ENCODE assay signal across 1 cellular context in genomic region chr5:74257645-74258328, GRCh38.
A peak's percentile ranks its signal among the peaks of the same experiment; 100 is the strongest.
TF ChIP-seq lines count a peak whose summit lies in the region.

No MANE protein-coding gene starts in this region.

TF ChIP-seq in K562, 482 proteins besides CTCF, POLR2A, EP300 and RAD21 (continued from another document and continues in another):
- TF ChIP-seq, protein P1, sequence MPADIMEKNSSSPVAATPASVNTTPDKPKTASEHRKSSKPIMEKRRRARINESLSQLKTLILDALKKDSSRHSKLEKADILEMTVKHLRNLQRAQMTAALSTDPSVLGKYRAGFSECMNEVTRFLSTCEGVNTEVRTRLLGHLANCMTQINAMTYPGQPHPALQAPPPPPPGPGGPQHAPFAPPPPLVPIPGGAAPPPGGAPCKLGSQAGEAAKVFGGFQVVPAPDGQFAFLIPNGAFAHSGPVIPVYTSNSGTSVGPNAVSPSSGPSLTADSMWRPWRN (IDR thresholded peaks at IDR 0.05; ENCODE audit: low read depth), result peak; percentile 61; the same call in 1 of the 2 replicates
- TF ChIP-seq, protein P2, sequence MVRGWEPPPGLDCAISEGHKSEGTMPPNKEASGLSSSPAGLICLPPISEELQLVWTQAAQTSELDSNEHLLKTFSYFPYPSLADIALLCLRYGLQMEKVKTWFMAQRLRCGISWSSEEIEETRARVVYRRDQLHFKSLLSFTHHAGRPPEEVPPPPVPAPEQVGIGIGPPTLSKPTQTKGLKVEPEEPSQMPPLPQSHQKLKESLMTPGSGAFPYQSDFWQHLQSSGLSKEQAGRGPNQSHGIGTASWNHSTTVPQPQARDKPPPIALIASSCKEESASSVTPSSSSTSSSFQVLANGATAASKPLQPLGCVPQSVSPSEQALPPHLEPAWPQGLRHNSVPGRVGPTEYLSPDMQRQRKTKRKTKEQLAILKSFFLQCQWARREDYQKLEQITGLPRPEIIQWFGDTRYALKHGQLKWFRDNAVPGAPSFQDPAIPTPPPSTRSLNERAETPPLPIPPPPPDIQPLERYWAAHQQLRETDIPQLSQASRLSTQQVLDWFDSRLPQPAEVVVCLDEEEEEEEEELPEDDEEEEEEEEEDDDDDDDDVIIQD (CRISPR knock-in tag; IDR thresholded peaks at IDR 0.05), result no peak
- no peak for TF ChIP-seq SAP30 (IDR thresholded peaks at IDR 0.05; ENCODE audit: borderline replicate concordance, insufficient read depth, low read depth, low read length, poor library complexity, severe bottlenecking)
- no peak for TF ChIP-seq HNRNPUL1 (IDR thresholded peaks at IDR 0.05; ENCODE audit: low read length)
- peak; percentile 69 for TF ChIP-seq TAL1 (IDR thresholded peaks at IDR 0.05)
- 0 out of 2 replicates have a peak, but pooled peaks have one; percentile 41 for TF ChIP-seq SMAD4 (CRISPR knock-in tag; conservative IDR thresholded peaks at IDR 0.05)
- TF ChIP-seq, protein P3, sequence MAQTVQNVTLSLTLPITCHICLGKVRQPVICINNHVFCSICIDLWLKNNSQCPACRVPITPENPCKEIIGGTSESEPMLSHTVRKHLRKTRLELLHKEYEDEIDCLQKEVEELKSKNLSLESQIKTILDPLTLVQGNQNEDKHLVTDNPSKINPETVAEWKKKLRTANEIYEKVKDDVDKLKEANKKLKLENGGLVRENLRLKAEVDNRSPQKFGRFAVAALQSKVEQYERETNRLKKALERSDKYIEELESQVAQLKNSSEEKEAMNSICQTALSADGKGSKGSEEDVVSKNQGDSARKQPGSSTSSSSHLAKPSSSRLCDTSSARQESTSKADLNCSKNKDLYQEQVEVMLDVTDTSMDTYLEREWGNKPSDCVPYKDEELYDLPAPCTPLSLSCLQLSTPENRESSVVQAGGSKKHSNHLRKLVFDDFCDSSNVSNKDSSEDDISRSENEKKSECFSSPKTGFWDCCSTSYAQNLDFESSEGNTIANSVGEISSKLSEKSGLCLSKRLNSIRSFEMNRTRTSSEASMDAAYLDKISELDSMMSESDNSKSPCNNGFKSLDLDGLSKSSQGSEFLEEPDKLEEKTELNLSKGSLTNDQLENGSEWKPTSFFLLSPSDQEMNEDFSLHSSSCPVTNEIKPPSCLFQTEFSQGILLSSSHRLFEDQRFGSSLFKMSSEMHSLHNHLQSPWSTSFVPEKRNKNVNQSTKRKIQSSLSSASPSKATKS (CRISPR knock-in tag; IDR thresholded peaks at IDR 0.05), result no peak
- no peak for TF ChIP-seq DNMT1 (IDR thresholded peaks at IDR 0.05)
- TF ChIP-seq NFE2 (IDR thresholded peaks at IDR 0.05; ENCODE audit: low read depth), result no peak
- no peak for TF ChIP-seq ZNF23 (CRISPR knock-in tag; IDR thresholded peaks at IDR 0.05)
- no peak for TF ChIP-seq BACH1 (tag; IDR thresholded peaks at IDR 0.05)
- TF ChIP-seq IFI16 (CRISPR knock-in tag; IDR thresholded peaks at IDR 0.05), result no peak
- peak; percentile 34; the same call in 1 of the 2 replicates for TF ChIP-seq ATF7 (IDR thresholded peaks at IDR 0.05)
- peak; percentile 32; the same call in 1 of the 2 replicates for TF ChIP-seq PML (IDR thresholded peaks at IDR 0.05; ENCODE audit: low read length)
- peak; percentile 42; the same call in 1 of the 2 replicates for TF ChIP-seq ETV1 (tag; conservative IDR thresholded peaks at IDR 0.05; ENCODE audit: low read depth)
- no peak for TF ChIP-seq ZNF408 (CRISPR knock-in tag; IDR thresholded peaks at IDR 0.05; ENCODE audit: low read depth)
- TF ChIP-seq COPS2 (conservative IDR thresholded peaks at IDR 0.05), result no peak
- no peak for TF ChIP-seq NFIC (IDR thresholded peaks at IDR 0.05)
- TF ChIP-seq SMAD2 (IDR thresholded peaks at IDR 0.05; ENCODE audit: low read depth, low read length), result no peak
- TF ChIP-seq ZNF764 (CRISPR knock-in tag; IDR thresholded peaks at IDR 0.05; ENCODE audit: low read depth), result no peak
- no peak for TF ChIP-seq FOS (IDR thresholded peaks at IDR 0.05; ENCODE audit: extremely low read depth, insufficient read length)
- TF ChIP-seq, protein P4, sequence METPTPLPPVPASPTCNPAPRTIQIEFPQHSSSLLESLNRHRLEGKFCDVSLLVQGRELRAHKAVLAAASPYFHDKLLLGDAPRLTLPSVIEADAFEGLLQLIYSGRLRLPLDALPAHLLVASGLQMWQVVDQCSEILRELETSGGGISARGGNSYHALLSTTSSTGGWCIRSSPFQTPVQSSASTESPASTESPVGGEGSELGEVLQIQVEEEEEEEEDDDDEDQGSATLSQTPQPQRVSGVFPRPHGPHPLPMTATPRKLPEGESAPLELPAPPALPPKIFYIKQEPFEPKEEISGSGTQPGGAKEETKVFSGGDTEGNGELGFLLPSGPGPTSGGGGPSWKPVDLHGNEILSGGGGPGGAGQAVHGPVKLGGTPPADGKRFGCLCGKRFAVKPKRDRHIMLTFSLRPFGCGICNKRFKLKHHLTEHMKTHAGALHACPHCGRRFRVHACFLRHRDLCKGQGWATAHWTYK (CRISPR knock-in tag; IDR thresholded peaks at IDR 0.05), result no peak
- TF ChIP-seq ZBTB11 (CRISPR knock-in tag; IDR thresholded peaks at IDR 0.05), result peak in 1 of 3 experiments; percentile 47; a peak in 1 of 6 replicates
- TF ChIP-seq CEBPB (tag; IDR thresholded peaks at IDR 0.05), result peak; percentile 91
- no peak for TF ChIP-seq SRSF3 (IDR thresholded peaks at IDR 0.05; ENCODE audit: insufficient read depth, low read length)
- no peak for TF ChIP-seq EGR1 (conservative IDR thresholded peaks at IDR 0.05)
- no peak for TF ChIP-seq POLR3A (IDR thresholded peaks at IDR 0.05; ENCODE audit: borderline replicate concordance, extremely low read depth, insufficient read depth, insufficient read length)
- no peak for TF ChIP-seq NKRF (IDR thresholded peaks at IDR 0.05; ENCODE audit: borderline replicate concordance)
- TF ChIP-seq, protein P5, sequence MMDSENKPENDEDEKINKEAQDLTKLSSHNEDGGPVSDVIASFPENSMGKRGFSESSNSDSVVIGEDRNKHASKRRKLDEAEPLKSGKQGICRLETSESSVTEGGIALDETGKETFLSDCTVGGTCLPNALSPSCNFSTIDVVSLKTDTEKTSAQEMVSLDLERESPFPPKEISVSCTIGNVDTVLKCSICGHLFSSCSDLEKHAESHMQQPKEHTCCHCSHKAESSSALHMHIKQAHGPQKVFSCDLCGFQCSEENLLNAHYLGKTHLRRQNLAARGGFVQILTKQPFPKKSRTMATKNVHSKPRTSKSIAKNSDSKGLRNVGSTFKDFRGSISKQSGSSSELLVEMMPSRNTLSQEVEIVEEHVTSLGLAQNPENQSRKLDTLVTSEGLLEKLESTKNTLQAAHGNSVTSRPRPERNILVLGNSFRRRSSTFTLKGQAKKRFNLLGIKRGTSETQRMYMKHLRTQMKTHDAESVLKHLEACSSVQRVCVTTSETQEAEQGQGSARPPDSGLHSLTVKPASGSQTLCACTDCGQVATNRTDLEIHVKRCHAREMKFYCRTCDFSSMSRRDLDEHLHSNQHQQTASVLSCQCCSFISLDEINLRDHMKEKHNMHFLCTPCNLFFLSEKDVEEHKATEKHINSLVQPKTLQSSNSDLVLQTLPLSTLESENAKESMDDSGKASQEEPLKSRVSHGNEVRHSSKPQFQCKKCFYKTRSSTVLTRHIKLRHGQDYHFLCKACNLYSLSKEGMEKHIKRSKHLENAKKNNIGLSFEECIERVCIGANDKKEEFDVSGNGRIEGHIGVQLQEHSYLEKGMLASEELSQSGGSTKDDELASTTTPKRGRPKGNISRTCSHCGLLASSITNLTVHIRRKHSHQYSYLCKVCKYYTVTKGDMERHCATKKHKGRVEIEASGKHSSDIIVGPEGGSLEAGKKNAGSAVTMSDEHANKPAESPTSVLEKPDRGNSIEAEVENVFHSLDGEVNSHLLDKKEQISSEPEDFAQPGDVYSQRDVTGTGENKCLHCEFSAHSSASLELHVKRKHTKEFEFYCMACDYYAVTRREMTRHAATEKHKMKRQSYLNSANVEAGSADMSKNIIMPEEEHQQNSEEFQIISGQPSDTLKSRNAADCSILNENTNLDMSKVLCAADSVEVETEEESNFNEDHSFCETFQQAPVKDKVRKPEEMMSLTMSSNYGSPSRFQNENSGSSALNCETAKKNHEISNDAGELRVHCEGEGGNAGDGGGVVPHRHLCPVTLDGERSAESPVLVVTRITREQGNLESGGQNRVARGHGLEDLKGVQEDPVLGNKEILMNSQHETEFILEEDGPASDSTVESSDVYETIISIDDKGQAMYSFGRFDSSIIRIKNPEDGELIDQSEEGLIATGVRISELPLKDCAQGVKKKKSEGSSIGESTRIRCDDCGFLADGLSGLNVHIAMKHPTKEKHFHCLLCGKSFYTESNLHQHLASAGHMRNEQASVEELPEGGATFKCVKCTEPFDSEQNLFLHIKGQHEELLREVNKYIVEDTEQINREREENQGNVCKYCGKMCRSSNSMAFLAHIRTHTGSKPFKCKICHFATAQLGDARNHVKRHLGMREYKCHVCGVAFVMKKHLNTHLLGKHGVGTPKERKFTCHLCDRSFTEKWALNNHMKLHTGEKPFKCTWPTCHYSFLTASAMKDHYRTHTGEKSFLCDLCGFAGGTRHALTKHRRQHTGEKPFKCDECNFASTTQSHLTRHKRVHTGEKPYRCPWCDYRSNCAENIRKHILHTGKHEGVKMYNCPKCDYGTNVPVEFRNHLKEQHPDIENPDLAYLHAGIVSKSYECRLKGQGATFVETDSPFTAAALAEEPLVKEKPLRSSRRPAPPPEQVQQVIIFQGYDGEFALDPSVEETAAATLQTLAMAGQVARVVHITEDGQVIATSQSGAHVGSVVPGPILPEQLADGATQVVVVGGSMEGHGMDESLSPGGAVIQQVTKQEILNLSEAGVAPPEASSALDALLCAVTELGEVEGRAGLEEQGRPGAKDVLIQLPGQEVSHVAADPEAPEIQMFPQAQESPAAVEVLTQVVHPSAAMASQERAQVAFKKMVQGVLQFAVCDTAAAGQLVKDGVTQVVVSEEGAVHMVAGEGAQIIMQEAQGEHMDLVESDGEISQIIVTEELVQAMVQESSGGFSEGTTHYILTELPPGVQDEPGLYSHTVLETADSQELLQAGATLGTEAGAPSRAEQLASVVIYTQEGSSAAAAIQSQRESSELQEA (IDR thresholded peaks at IDR 0.05; ENCODE audit: low read depth), result no peak
